Comparison of ENCODE assay signal across 8 cellular contexts in genomic region chr17:43832168-43832975, GRCh38. TPM values are rescaled to one million over a fixed set of nuclear protein-coding genes. Genes with fewer than 3 reads are reported as not detected.
DNase-seq lines count a peak whose midpoint lies in the region; ATAC-seq and TF ChIP-seq lines count a peak whose summit lies in the region.

No MANE protein-coding gene starts in this region.

- no peaks in the 10 kb centered on the region for H3K9me3 Mint-ChIP-seq in activated naive CD4-positive, alpha-beta T cell treated with anti-CD3 and anti-CD28 coated beads, Interleukin-2, amount 50 U/mL, for 24 hours

- intact Hi-C loops in heart right ventricle (cut with DNase I), result loop anchor here in 6 of 10 donors (2.0 to 5.0 kb wide), 3 partner anchors 50 to 55 kb away; partner anchors contain the start of genes DUSP3 (in 4 of the 6) and CFAP97D1 (in 2 of the 6)
- intact Hi-C loops in posterior vena cava (cut with DNase I), result loop anchor here in 1 of 2 donors (10.0 kb wide), 1 partner anchor 48 kb away; the partner anchor contains the start of gene CFAP97D1

- H3K36me3 Mint-ChIP-seq in activated naive CD4-positive, alpha-beta T cell treated with anti-CD3 and anti-CD28 coated beads, Interleukin-2, amount 50 U/mL, for 24 hours, result no peaks in the 10 kb centered on the region

- peaks cover 0 to 33% (median 7%) of the 10 kb centered on the region in 9 donors for H3K36me3 ChIP-seq in heart right ventricle

- H3K27me3 Mint-ChIP-seq in activated naive CD4-positive, alpha-beta T cell treated with anti-CD3 and anti-CD28 coated beads, Interleukin-2, amount 50 U/mL, for 24 hours, result peaks cover 18% of the 10 kb centered on the region

- peak; percentile 43 to 74 (median 58) for ATAC-seq in heart right ventricle
- ATAC-seq in GM18511 (IDR thresholded peaks at IDR 0.05; ENCODE audit: unreplicated experiment), result no peak
- no peak for ATAC-seq in GM18517 (IDR thresholded peaks at IDR 0.05; ENCODE audit: unreplicated experiment)
- no peak for ATAC-seq in GM21529 (IDR thresholded peaks at IDR 0.05; ENCODE audit: unreplicated experiment)

- H3K4me3 Mint-ChIP-seq in activated naive CD4-positive, alpha-beta T cell treated with anti-CD3 and anti-CD28 coated beads, Interleukin-2, amount 50 U/mL, for 24 hours, result peak overlapping the region; percentile 84

- 8 to 10% methylated on average over 40 to 50 of the region's 51 CpGs for WGBS in heart right ventricle, 2 donors

- peaks cover 2 to 51% (median 31%) of the 10 kb centered on the region in 9 donors for H3K4me1 ChIP-seq in heart right ventricle

- H3K4me1 Mint-ChIP-seq in activated naive CD4-positive, alpha-beta T cell treated with anti-CD3 and anti-CD28 coated beads, Interleukin-2, amount 50 U/mL, for 24 hours, result peaks cover 9% of the 10 kb centered on the region

- no peak overlapping the region for H3K27ac Mint-ChIP-seq in activated naive CD4-positive, alpha-beta T cell treated with anti-CD3 and anti-CD28 coated beads, Interleukin-2, amount 50 U/mL, for 24 hours

- H3K4me3 ChIP-seq in heart right ventricle, result peak overlapping the region; percentile 56 to 85 (median 72)

- peak in 1 of 9 donors; percentile 16 for TF ChIP-seq CTCF in heart right ventricle (IDR thresholded peaks at IDR 0.05)

- H3K27ac ChIP-seq in heart right ventricle, result peak overlapping the region; percentile 68 to 91 (median 85)

- DNase-seq in ELR (ENCODE audit: low read depth), result peak; percentile 93
- DNase-seq in MV-4-11 (lab: John Stamatoyannopoulos, UW), result peak; percentile 24
- DNase-seq in heart right ventricle, result peak; percentile 40 to 71
- DNase-seq in posterior vena cava (ENCODE audit: low spot score), result peak; percentile 88

- no peaks in the 10 kb centered on the region for H3K9me3 ChIP-seq in heart right ventricle

- H3K27me3 ChIP-seq in heart right ventricle, result peaks cover 0 to 25% (median 0%) of the 10 kb centered on the region in 7 donors

RNA-seq across cellular contexts. Expression of gene MPP3, which starts 0.6 kb away (rescaled TPM):
- 10 to 100 TPM; 16.6 to 84.2 (median 26.6) TPM for total RNA-seq in heart right ventricle
- 10 to 100 TPM; 41.0 to 90.1 TPM for polyA plus RNA-seq in heart right ventricle
- 10 to 100 TPM in 1 of 2 donors, 1 to 10 TPM in 1; 8.5 to 10.2 TPM for total RNA-seq in posterior vena cava

RNA-seq across cellular contexts. Expression of gene CD300LG, which starts 14.6 kb away (rescaled TPM):
- 10 to 100 TPM in 7 of 10 donors, 1 to 10 TPM in 3; 3.8 to 70.9 (median 12.7) TPM for total RNA-seq in heart right ventricle
- 10 to 100 TPM; 30.0 to 34.3 TPM for polyA plus RNA-seq in heart right ventricle
- total RNA-seq in posterior vena cava, result 1 to 10 TPM; 3.5 to 5.1 TPM

RNA-seq across cellular contexts. Expression of gene CFAP97D1, which starts 52.1 kb away (rescaled TPM):
- total RNA-seq in heart right ventricle, result under 1 TPM in 3 of 10 donors, not detected in 7; 0.07 to 0.09 (median 0.09) TPM
- not detected for polyA plus RNA-seq in heart right ventricle
- not detected for total RNA-seq in posterior vena cava

RNA-seq across cellular contexts. Expression of gene DUSP3, which starts 53.6 kb away (rescaled TPM):
- 100 to 1,000 TPM; 222 to 359 (median 297) TPM for total RNA-seq in heart right ventricle
- polyA plus RNA-seq in heart right ventricle, result 100 to 1,000 TPM; 119 to 371 TPM
- total RNA-seq in posterior vena cava, result 100 to 1,000 TPM; 169 to 172 TPM

Comparison
In these comparisons a context has a peak if more than half of its experiments do, and no peak if none do; other contexts are left out.
1. DNase-seq: peak in every context shown above with its lines; median percentile 93 in ELR; 88 in posterior vena cava; 56 in heart right ventricle; 24 in MV-4-11.
2. ATAC-seq: peak in heart right ventricle (8 of 8); none in GM18511 (single experiment), GM18517 (single experiment) and GM21529 (single experiment).